In the genomic region with DNA sequence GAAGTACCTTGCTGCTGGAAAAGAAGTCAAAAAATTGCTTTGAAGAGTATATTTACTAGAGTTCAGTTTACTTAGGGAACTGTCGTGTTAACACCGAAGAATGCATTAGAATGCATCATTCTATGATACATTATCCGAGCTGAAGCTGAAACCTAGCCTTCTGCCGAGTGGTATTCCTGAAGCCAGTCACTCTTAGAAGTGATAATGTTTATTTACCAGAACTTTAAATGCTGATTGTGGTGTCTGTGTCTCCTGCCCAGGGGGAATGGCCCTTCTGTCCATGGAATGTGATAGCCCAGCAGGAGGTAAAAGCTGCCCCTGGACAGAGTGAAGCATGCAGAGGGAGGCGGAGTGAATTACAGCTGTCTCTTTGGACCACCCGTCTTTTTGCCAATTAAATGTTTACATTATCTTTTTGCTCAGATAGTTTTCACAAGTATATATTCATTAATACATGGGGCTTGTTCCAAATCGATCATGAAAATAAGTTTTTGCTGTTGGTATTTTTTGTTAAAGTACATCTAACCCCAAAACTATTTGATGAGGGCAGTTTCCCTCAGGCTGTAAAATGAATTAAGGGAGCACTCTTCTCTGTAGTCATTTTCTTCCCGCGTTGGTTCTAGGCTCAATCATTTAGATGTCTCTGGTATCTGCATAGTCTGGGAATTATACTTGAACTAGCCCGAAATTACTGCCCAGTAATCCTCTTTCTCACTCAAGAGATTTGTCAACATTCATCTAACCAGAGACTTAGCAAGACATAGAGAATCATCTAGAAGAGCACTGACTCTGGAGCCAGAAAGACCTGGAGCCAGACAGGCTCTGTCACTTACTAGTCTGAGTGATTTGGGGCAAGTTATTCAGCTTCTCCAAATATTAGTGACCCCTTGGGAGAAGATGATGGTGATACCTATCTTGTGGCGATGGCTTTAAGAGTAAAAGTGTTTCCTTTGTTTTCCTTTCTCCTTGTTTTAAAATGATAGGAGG, we compare ENCODE assay signal across 1 cellular context.
TF ChIP-seq lines count a peak whose summit lies in the region.

No MANE protein-coding gene starts in this region.

TF ChIP-seq in K562, 482 proteins besides CTCF, POLR2A, EP300 and RAD21 (continued from another document):
- TF ChIP-seq, protein P1, sequence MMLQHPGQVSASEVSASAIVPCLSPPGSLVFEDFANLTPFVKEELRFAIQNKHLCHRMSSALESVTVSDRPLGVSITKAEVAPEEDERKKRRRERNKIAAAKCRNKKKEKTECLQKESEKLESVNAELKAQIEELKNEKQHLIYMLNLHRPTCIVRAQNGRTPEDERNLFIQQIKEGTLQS (IDR thresholded peaks at IDR 0.05) = no peak
- TF ChIP-seq, protein P1 (CRISPR knock-in tag; conservative IDR thresholded peaks at IDR 0.05) = no peak
- TF ChIP-seq JUND (IDR thresholded peaks at IDR 0.05; ENCODE audit: borderline replicate concordance, low read depth, low read length) = no peak
- no peak for TF ChIP-seq JUND (tag; IDR thresholded peaks at IDR 0.05; ENCODE audit: borderline replicate concordance, low read depth, low read length)
- TF ChIP-seq U2AF1 (optimal IDR thresholded peaks at IDR 0.05; ENCODE audit: low read depth, low read length) = no peak
- no peak for TF ChIP-seq ZNF583 (CRISPR knock-in tag; IDR thresholded peaks at IDR 0.05)
- no peak for TF ChIP-seq MTA2 (IDR thresholded peaks at IDR 0.05; ENCODE audit: low read depth)
